Comparison of ENCODE assay signal across 15 cellular contexts in the genomic region with DNA sequence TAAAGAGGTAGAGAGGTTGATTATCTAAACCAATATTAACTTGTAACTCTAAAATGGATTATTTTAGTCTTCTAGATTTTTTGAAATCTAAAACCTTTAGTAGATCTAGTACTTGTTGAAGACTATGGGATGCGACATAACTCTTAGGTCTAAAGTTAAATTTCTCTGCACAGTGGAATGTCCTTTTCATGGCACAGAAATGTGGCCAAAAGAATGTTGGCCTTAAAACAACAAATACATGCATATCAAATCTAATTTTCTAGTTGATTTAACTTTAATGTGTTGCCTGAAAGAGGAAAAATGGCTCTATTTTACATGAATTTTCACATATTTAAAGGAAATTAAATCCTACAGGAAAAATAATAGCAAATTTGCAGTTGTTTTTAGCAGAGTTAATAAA.
"Had no signal": no experiment of that assay in that cellular context is flagged by ENCODE, and none has a peak within 500 bp of the region (broad histone marks: within the 10 kb centered on the region; RNA-seq: fewer than 3 reads in every experiment).

No MANE protein-coding gene starts in this region.

- DNase-seq: activated B cell treated with CpG ODN at 0.5 μM for 24 hours; activated CD4-positive, alpha-beta T cell treated with anti-CD3 and anti-CD28 coated beads, Interleukin-2, amount 10 ng/mL, durations not matched to agents 24 days and 14 days; activated naive CD4-positive, alpha-beta T cell treated with Interleukin-2 at 50 U/mL for 16 hours; amygdala; colonic mucosa; effector CD4-positive, alpha-beta T cell; kidney glomerular epithelial cell; mesendoderm; stimulated activated CD4-positive, alpha-beta T cell treated with anti-CD3 and anti-CD28 coated beads, Interleukin-4, amount 100 ng/mL, for 1 hour; stimulated activated naive CD8-positive, alpha-beta T cell treated with anti-CD3 and anti-CD28 coated beads, Interleukin-15, amount 100 ng/mL, for 72 hours; T-cell; testis; upper lobe of right lung had no signal

- H3K4me3 ChIP-seq: colonic mucosa, hepatocyte, testis, upper lobe of right lung had no signal

- H3K4me1 ChIP-seq: colonic mucosa, testis, upper lobe of right lung had no signal

- H3K27me3 ChIP-seq: colonic mucosa, hepatocyte, testis, upper lobe of right lung had no signal

- H3K36me3 ChIP-seq: colonic mucosa had no signal

- H3K27ac ChIP-seq: colonic mucosa, testis, upper lobe of right lung had no signal

- H3K4me3 Mint-ChIP-seq: activated B cell treated with CpG ODN at 0.5 μM for 24 hours; activated CD4-positive, alpha-beta T cell treated with anti-CD3 and anti-CD28 coated beads, Interleukin-2, amount 10 ng/mL, durations not matched to agents 24 days and 14 days; activated T-helper 1 cell treated with anti-CD3 and anti-CD28 coated beads, Interleukin-12 subunit alpha, Interleukin-12 subunit beta, Interleukin-2, Interleukin-4 antibody, amounts not matched to agents 30 ng/mL and 10 ng/mL and 1 ng/mL, durations not matched to agents 14 hours and 24 hours and 36 hours; stimulated activated naive CD8-positive, alpha-beta T cell treated with anti-CD3 and anti-CD28 coated beads, Interleukin-15, amount 100 ng/mL, for 72 hours had no signal

- H3K27ac Mint-ChIP-seq: activated B cell treated with CpG ODN at 0.5 μM for 24 hours; activated CD4-positive, alpha-beta T cell treated with anti-CD3 and anti-CD28 coated beads, Interleukin-2, amount 10 ng/mL, durations not matched to agents 24 days and 14 days; activated T-helper 1 cell treated with anti-CD3 and anti-CD28 coated beads, Interleukin-12 subunit alpha, Interleukin-12 subunit beta, Interleukin-2, Interleukin-4 antibody, amounts not matched to agents 30 ng/mL and 10 ng/mL and 1 ng/mL, durations not matched to agents 14 hours and 24 hours and 36 hours had no signal

- H3K27me3 Mint-ChIP-seq: activated B cell treated with CpG ODN at 0.5 μM for 24 hours; activated CD4-positive, alpha-beta T cell treated with anti-CD3 and anti-CD28 coated beads, Interleukin-2, amount 10 ng/mL, durations not matched to agents 24 days and 14 days; stimulated activated naive CD8-positive, alpha-beta T cell treated with anti-CD3 and anti-CD28 coated beads, Interleukin-15, amount 100 ng/mL, for 72 hours; T-cell had no signal

- H3K4me2 ChIP-seq: hepatocyte had no signal

- H3K9me3 ChIP-seq: colonic mucosa, testis, upper lobe of right lung had no signal

- H2AFZ ChIP-seq: hepatocyte had no signal

- ATAC-seq: stimulated activated naive CD8-positive, alpha-beta T cell treated with anti-CD3 and anti-CD28 coated beads, Interleukin-15, amount 100 ng/mL, for 72 hours; T-cell; upper lobe of right lung had no signal

- H3K9me3 Mint-ChIP-seq: activated B cell treated with CpG ODN at 0.5 μM for 24 hours; activated CD4-positive, alpha-beta T cell treated with anti-CD3 and anti-CD28 coated beads, Interleukin-2, amount 10 ng/mL, durations not matched to agents 24 days and 14 days; activated T-helper 1 cell treated with anti-CD3 and anti-CD28 coated beads, Interleukin-12 subunit alpha, Interleukin-12 subunit beta, Interleukin-2, Interleukin-4 antibody, amounts not matched to agents 30 ng/mL and 10 ng/mL and 1 ng/mL, durations not matched to agents 14 hours and 24 hours and 36 hours; stimulated activated naive CD8-positive, alpha-beta T cell treated with anti-CD3 and anti-CD28 coated beads, Interleukin-15, amount 100 ng/mL, for 72 hours; T-cell had no signal
